In the genomic region with DNA sequence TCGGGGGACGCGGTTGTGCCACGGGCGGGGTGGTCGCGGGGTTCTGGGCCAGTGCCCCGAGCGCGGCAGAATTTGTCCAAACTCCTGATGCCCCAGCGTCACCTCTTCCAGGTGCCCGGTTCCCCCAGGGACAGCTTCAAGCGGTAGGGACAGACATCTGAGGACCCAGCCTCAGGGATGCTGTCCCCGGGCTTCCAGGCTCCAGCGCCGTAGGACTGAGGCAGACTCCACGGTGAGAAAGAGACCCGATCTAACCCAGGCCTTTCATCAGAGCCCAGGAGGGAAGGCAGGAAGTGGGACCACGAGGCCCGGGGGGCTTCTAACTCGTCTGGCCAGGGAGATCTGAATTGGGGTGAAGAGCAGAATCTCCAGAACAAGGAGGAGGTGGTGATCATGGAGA, we compare ENCODE assay signal across 8 cellular contexts. TPM values are rescaled to one million over a fixed set of nuclear protein-coding genes. Genes with fewer than 3 reads are reported as not detected.
DNase-seq lines count a peak whose midpoint lies in the region; ATAC-seq and TF ChIP-seq lines count a peak whose summit lies in the region.
"Not testable (repeated sequence)": the region's sequence is repeated elsewhere in the genome, so short reads cannot be mapped to it uniquely, and the experiment has no call there.

No MANE protein-coding gene starts in this region.

- not testable (repeated sequence) for H3K27me3 Mint-ChIP-seq in activated CD8-positive, alpha-beta T cell treated with anti-CD3 and anti-CD28 coated beads for 36 hours

- TF ChIP-seq CTCF in AG09309 (IDR thresholded peaks at IDR 0.05; ENCODE audit: control insufficient read depth, insufficient read depth, low read depth, low read length, missing control alignments); activated CD8-positive, alpha-beta T cell treated with anti-CD3 and anti-CD28 coated beads for 36 hours (IDR thresholded peaks at IDR 0.05); choroid plexus epithelial cell (conservative IDR thresholded peaks at IDR 0.05; ENCODE audit: low read depth, low read length): not testable (repeated sequence)

- H3K4me3 Mint-ChIP-seq in activated CD8-positive, alpha-beta T cell treated with anti-CD3 and anti-CD28 coated beads for 36 hours, result peak overlapping the region; percentile 79

- ATAC-seq in GM21529 (IDR thresholded peaks at IDR 0.05; ENCODE audit: unreplicated experiment), result peak; percentile 5
- peak; percentile 3 for ATAC-seq in activated CD8-positive, alpha-beta T cell treated with anti-CD3 and anti-CD28 coated beads for 36 hours
- peak; percentile 29 to 52 for ATAC-seq in left cardiac atrium

- H3K9me3 ChIP-seq in Karpas-422 (ENCODE audit: low read length); mucosa of stomach (ENCODE audit: control insufficient read depth, low read length): not testable (repeated sequence)

- peak overlapping the region; percentile 77 for H3K27ac Mint-ChIP-seq in activated CD8-positive, alpha-beta T cell treated with anti-CD3 and anti-CD28 coated beads for 36 hours

- not testable (repeated sequence) for H3K9me3 Mint-ChIP-seq in activated CD8-positive, alpha-beta T cell treated with anti-CD3 and anti-CD28 coated beads for 36 hours

- intact Hi-C loops in activated CD8-positive, alpha-beta T cell treated with anti-CD3 and anti-CD28 coated beads for 36 hours (cut with micrococcal nuclease); left cardiac atrium (cut with DNase I): not testable (repeated sequence)

- not testable (repeated sequence) for H3K27ac ChIP-seq in Karpas-422 (ENCODE audit: low read length)
- peak overlapping the region in 20 of 21 experiments; percentile 13 to 83 (median 68) for H3K27ac ChIP-seq in skin epidermis

- peaks cover 11% of the 10 kb centered on the region for H3K36me3 ChIP-seq in Karpas-422 (ENCODE audit: insufficient read depth, low read length)
- not testable (repeated sequence) for H3K36me3 ChIP-seq in mucosa of stomach (ENCODE audit: control insufficient read depth, insufficient read depth, low read length)

- H3K36me3 Mint-ChIP-seq in activated CD8-positive, alpha-beta T cell treated with anti-CD3 and anti-CD28 coated beads for 36 hours (ENCODE audit: low read depth), result peaks cover 29% of the 10 kb centered on the region

- peak overlapping the region; percentile 60 for H3K4me3 ChIP-seq in AG09309 (ENCODE audit: control insufficient read depth, low read depth, low read length)
- peak overlapping the region; percentile 71 for H3K4me3 ChIP-seq in Karpas-422 (ENCODE audit: low read length)
- peak overlapping the region; percentile 61 for H3K4me3 ChIP-seq in choroid plexus epithelial cell (ENCODE audit: low read depth, low read length)
- H3K4me3 ChIP-seq in mucosa of stomach (ENCODE audit: low read length), result not testable (repeated sequence)
- H3K4me3 ChIP-seq in skin epidermis, result peak overlapping the region; percentile 46 to 63 (median 54)

- DNase-seq in AG09309 (ENCODE audit: low read depth); Karpas-422; activated CD8-positive, alpha-beta T cell treated with anti-CD3 and anti-CD28 coated beads for 36 hours; choroid plexus epithelial cell (ENCODE audit: low read depth); left cardiac atrium: not testable (repeated sequence)

- H3K27me3 ChIP-seq in Karpas-422 (ENCODE audit: low read length); mucosa of stomach (ENCODE audit: control insufficient read depth, insufficient read depth, low read length): not testable (repeated sequence)

- CTCF ChIA-PET in activated CD8-positive, alpha-beta T cell treated with anti-CD3 and anti-CD28 coated beads for 36 hours (lab: Charles Lee), result not testable (repeated sequence)

- not testable (repeated sequence) for H3K9me2 ChIP-seq in Karpas-422 (replicated peaks; ENCODE audit: insufficient read depth, low read length)

- POLR2A ChIA-PET in activated CD8-positive, alpha-beta T cell treated with anti-CD3 and anti-CD28 coated beads for 36 hours (lab: Charles Lee), result not testable (repeated sequence)

- not testable (repeated sequence) for H3K4me1 ChIP-seq in Karpas-422 (ENCODE audit: low read length); mucosa of stomach (ENCODE audit: control insufficient read depth, insufficient read depth, low read length)

- not testable (repeated sequence) for H4K20me1 ChIP-seq in Karpas-422 (ENCODE audit: insufficient read depth, low read depth, low read length)

- H3K9ac ChIP-seq in Karpas-422 (ENCODE audit: low read length), result peak overlapping the region; percentile 77
- peak overlapping the region; percentile 55 for H3K9ac ChIP-seq in mucosa of stomach (ENCODE audit: low read length)

- not testable (repeated sequence) for H3K79me2 ChIP-seq in Karpas-422 (ENCODE audit: low read length)

- 0 out of 2 replicates have a peak overlapping the region, but pooled peaks have one; percentile 56 for H2AFZ ChIP-seq in Karpas-422 (ENCODE audit: low read length)

- H3K4me2 ChIP-seq in Karpas-422 (ENCODE audit: low read depth, low read length, poor library complexity, severe bottlenecking), result peak overlapping the region; percentile 73

- H3K4me1 Mint-ChIP-seq in activated CD8-positive, alpha-beta T cell treated with anti-CD3 and anti-CD28 coated beads for 36 hours (ENCODE audit: low read depth), result not testable (repeated sequence)

RNA-seq across cellular contexts. Expression of gene ZNF286A, which starts 0.4 kb away (rescaled TPM):
- total RNA-seq in Karpas-422 (2014; rRNA removed; shearing (Covaris generic); ENCODE audit: low replicate concordance), result 50.5 and 51.3 TPM in 2 replicates
- 10 to 100 TPM; 39.8 to 44.7 TPM for total RNA-seq in activated CD8-positive, alpha-beta T cell treated with anti-CD3 and anti-CD28 coated beads for 36 hours
- total RNA-seq in left cardiac atrium, result 10 to 100 TPM; 12.7 to 13.7 TPM

RNA-seq across cellular contexts. Expression of gene TRIM16, which starts 15.8 kb away (rescaled TPM):
- total RNA-seq in Karpas-422 (2014; rRNA removed; shearing (Covaris generic); ENCODE audit: low replicate concordance), result 10.9 and 13.2 TPM in 2 replicates
- 10 to 100 TPM; 13.9 to 17.8 TPM for total RNA-seq in activated CD8-positive, alpha-beta T cell treated with anti-CD3 and anti-CD28 coated beads for 36 hours
- 10 to 100 TPM; 17.5 to 18.1 TPM for total RNA-seq in left cardiac atrium

RNA-seq across cellular contexts. Expression of gene TBC1D26, which starts 32.1 kb away (rescaled TPM):
- total RNA-seq in Karpas-422 (2014; rRNA removed; shearing (Covaris generic); ENCODE audit: low replicate concordance), result not detected in 2 replicates
- total RNA-seq in activated CD8-positive, alpha-beta T cell treated with anti-CD3 and anti-CD28 coated beads for 36 hours, result under 1 TPM; 0.68 to 0.76 TPM
- total RNA-seq in left cardiac atrium, result not detected
